8 cellular contexts compared by ENCODE assay signal in the genomic region with DNA sequence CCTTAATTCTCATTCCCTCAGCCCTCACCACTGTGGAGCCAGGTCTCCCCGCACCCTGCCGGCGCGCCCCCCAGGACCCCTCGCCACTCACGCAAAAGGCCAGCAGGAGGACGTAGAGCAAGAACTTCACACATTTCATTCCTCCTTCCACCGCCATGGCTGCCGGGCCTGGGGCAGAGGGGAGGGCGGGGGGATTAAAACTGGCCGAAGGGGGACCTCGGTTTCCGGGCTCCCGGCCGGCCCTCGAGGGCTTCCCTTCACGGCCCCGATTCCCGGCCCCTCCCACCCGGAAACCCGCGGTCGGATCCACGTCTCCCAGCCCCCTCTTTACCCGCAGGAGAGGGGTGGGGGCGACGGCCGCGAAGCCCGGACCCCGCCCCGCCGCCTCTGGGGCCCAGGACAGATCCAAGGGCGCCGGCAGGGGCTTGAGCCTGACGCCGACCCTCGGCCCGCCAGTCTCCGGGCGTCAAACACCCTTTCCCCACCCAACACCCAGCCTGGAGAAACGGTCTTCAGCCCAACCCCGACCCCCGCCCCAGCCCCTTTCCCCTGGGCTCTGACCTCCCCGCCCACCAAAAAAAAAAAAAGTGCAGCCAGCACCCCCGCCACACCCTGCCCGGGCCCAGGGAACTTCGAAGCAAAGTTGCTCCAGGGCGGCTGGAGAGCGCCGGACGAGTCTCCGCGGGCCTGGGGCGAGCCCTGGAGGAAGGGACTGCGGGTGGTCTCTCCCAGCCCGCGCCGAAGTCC. TPM values are rescaled to one million over a fixed set of nuclear protein-coding genes. Genes with fewer than 3 reads are reported as not detected.
DNase-seq lines count a peak whose midpoint lies in the region; ATAC-seq, FAIRE-seq and TF ChIP-seq lines count a peak whose summit lies in the region.

No MANE protein-coding gene starts in this region.

- peak overlapping the region; percentile 71 for H3K4me2 ChIP-seq in mesenchymal stem cell (ENCODE audit: low read length, poor library complexity, severe bottlenecking)

- TF ChIP-seq POLR2A in thyroid gland (IDR thresholded peaks at IDR 0.05) (peak in 1 of 2 donors; percentile 9), H54 (IDR thresholded peaks at IDR 0.05; ENCODE audit: low read depth, low read length) (no peak)

- H3K23ac ChIP-seq in mesenchymal stem cell (ENCODE audit: low read length in 2 of 2): peak overlapping the region in 1 of 2 experiments; percentile 63

- under 1% methylated on average over 45 of the region's 59 CpGs for WGBS in mesenchymal stem cell
- 1 to 3% methylated on average over 9 to 21 of the region's 59 CpGs for whole genome bisulfite sequencing in thyroid gland, 2 donors

- FAIRE-seq in H54 (lab: Jason Lieb, UNC): no peak

- peak overlapping the region in 1 of 2 experiments; percentile 96 for H2BK12ac ChIP-seq in mesenchymal stem cell (ENCODE audit: low read length in 2 of 2)

- peak; percentile 18 for ATAC-seq in HG03025 (IDR thresholded peaks at IDR 0.05; ENCODE audit: low FRiP score, unreplicated experiment)

- CTCF ChIA-PET in AG04450 (lab: Charles Lee): interaction anchor here (1.7 to 2.3 kb wide), 2 partner anchors 8 to 10 kb away, joined by 5 to 34 read pairs; a partner anchor contains a TSS

- H3K9ac ChIP-seq in endocrine pancreas (ENCODE audit: control insufficient read depth, insufficient read depth, low read length) (peak overlapping the region; percentile 98), mesenchymal stem cell (ENCODE audit: low read length) (peak overlapping the region; percentile 95)

- intact Hi-C loops in thyroid gland (cut with DNase I): no loop called here

- H3K36me3 ChIP-seq in GM06990 (ENCODE audit: control insufficient read depth, insufficient read depth, low read length) (peaks cover 7% of the 10 kb centered on the region), endocrine pancreas (ENCODE audit: control insufficient read depth, insufficient read depth, low read length) (peaks cover 7% of the 10 kb centered on the region), mesenchymal stem cell (ENCODE audit: control insufficient read depth in 1 of 2, insufficient read depth in 2 of 2, low read depth in 1 of 2, low read length in 2 of 2) (peaks cover 40 to 48% of the 10 kb centered on the region in 2 experiments), thyroid gland (peaks cover 24 to 27% of the 10 kb centered on the region in 2 donors)

- H3K9me3 ChIP-seq in AG04450 (ENCODE audit: control insufficient read depth, insufficient read depth, low read length): no peaks in the 10 kb centered on the region; the same call in 1 of the 2 replicates
- no peaks in the 10 kb centered on the region for H3K9me3 ChIP-seq in endocrine pancreas (ENCODE audit: control insufficient read depth, low read length)
- H3K9me3 ChIP-seq in mesenchymal stem cell (ENCODE audit: control insufficient read depth, low read length): no peaks in the 10 kb centered on the region
- no peaks in the 10 kb centered on the region for H3K9me3 ChIP-seq in thyroid gland

- H3K18ac ChIP-seq in mesenchymal stem cell (ENCODE audit: low read depth in 1 of 2, low read length in 2 of 2): peak overlapping the region; percentile 93 to 97

- peak overlapping the region; percentile 99 for H3K4me3 ChIP-seq in AG04450 (ENCODE audit: low read depth, low read length)
- peak overlapping the region; percentile 88 for H3K4me3 ChIP-seq in GM06990 (replicated peaks; ENCODE audit: low read depth, low read length)
- H3K4me3 ChIP-seq in endocrine pancreas (ENCODE audit: control insufficient read depth, insufficient read depth, low read length): peak overlapping the region; percentile 80
- peak overlapping the region; percentile 94 to 95 for H3K4me3 ChIP-seq in mesenchymal stem cell (ENCODE audit: insufficient read depth in 1 of 2, low read depth in 1 of 2, low read length in 2 of 2)
- H3K4me3 ChIP-seq in thyroid gland (replicated peaks in 1 of 3): peak overlapping the region; percentile 62 to 90 (median 85)

- no peak overlapping the region for H2AFZ ChIP-seq in mesenchymal stem cell (ENCODE audit: low read depth, low read length)

- H3K27me3 ChIP-seq in AG04450 (ENCODE audit: control insufficient read depth, insufficient read depth, low read length): no peaks in the 10 kb centered on the region
- H3K27me3 ChIP-seq in GM06990 (replicated peaks; ENCODE audit: control insufficient read depth, insufficient read depth, low read length): no peaks in the 10 kb centered on the region
- H3K27me3 ChIP-seq in endocrine pancreas (ENCODE audit: control insufficient read depth, insufficient read depth, low read length): no peaks in the 10 kb centered on the region
- no peaks in the 10 kb centered on the region for H3K27me3 ChIP-seq in mesenchymal stem cell (ENCODE audit: control insufficient read depth in 1 of 2, insufficient read depth in 1 of 2, low read length in 2 of 2)
- no peaks in the 10 kb centered on the region for H3K27me3 ChIP-seq in thyroid gland

- H4K8ac ChIP-seq in mesenchymal stem cell (ENCODE audit: low read length): peak overlapping the region; percentile 62

- H3K79me1 ChIP-seq in mesenchymal stem cell (replicated peaks; ENCODE audit: low read length, poor library complexity, severe bottlenecking): peaks cover 18% of the 10 kb centered on the region

- H3K4ac ChIP-seq in mesenchymal stem cell (ENCODE audit: low read depth in 1 of 2, low read length in 2 of 2): peak overlapping the region; percentile 88 to 96

- TF ChIP-seq CTCF in AG04450 (IDR thresholded peaks at IDR 0.05; ENCODE audit: low read depth, low read length) (no peak), GM06990 (IDR thresholded peaks at IDR 0.05; ENCODE audit: insufficient read depth, low read length, poor library complexity, severe bottlenecking) (no peak), thyroid gland (IDR thresholded peaks at IDR 0.05) (no peak)

- peak overlapping the region; percentile 96 for H2BK120ac ChIP-seq in mesenchymal stem cell (ENCODE audit: low read depth, low read length)

- H3K14ac ChIP-seq in mesenchymal stem cell (ENCODE audit: low read length in 2 of 2): peak overlapping the region in 1 of 2 experiments; percentile 86

- H3K27ac ChIP-seq in AG04450 (ENCODE audit: low read depth, low read length) (peak overlapping the region; percentile 92), mesenchymal stem cell (ENCODE audit: low read length, poor library complexity, severe bottlenecking) (peak overlapping the region; percentile 91), thyroid gland (peak overlapping the region; percentile 89 to 98 (median 96))

- peak overlapping the region; percentile 94 for H2BK5ac ChIP-seq in mesenchymal stem cell (ENCODE audit: low read depth, low read length, poor library complexity, severe bottlenecking)

- POLR2A ChIA-PET in AG04450 (lab: Yijun Ruan, JAX): interaction anchor here (1.3 to 1.8 kb wide), 4 partner anchors 10 to 246 kb away, joined by 4 to 20 read pairs (median 12); a partner anchor contains a TSS

- peak overlapping the region; percentile 62 for H2BK15ac ChIP-seq in mesenchymal stem cell (ENCODE audit: low read depth, poor library complexity, severe bottlenecking)

- no peak for DNase-seq in AG04450 (ENCODE audit: low read depth, low spot score)
- no peak for DNase-seq in GM06990 (ENCODE audit: extremely low read depth, insufficient read length)
- DNase-seq in SK-N-DZ (ENCODE audit: low spot score): peak; percentile 52
- peak; percentile 64 for DNase-seq in mesenchymal stem cell
- DNase-seq in thyroid gland: peak; percentile 87 to 88
- DNase-seq in H54 (ENCODE audit: insufficient read length, low spot score): no peak

- H2AK5ac ChIP-seq in mesenchymal stem cell (ENCODE audit: low read length, severe bottlenecking): no peak overlapping the region

- H3K4me1 ChIP-seq in endocrine pancreas (ENCODE audit: control insufficient read depth, insufficient read depth, low read length) (peaks cover 3% of the 10 kb centered on the region), mesenchymal stem cell (ENCODE audit: control insufficient read depth, insufficient read depth, low read depth, low read length) (peaks cover 39% of the 10 kb centered on the region), thyroid gland (peaks cover 39 to 54% of the 10 kb centered on the region in 2 donors)

- peak overlapping the region; percentile 99 for H4K91ac ChIP-seq in mesenchymal stem cell (ENCODE audit: low read length)

RNA-seq across cellular contexts. Expression of a gene that starts 0.5 kb away (rescaled TPM):
- polyA plus RNA-seq in AG04450 (2011; rRNA removed): 1,757 and 1,955 TPM in 2 replicates
- polyA minus RNA-seq in AG04450 (2011; rRNA and poly(A)+ RNA removed): 793 and 860 TPM in 2 replicates
- polyA plus RNA-seq in SK-N-DZ (2014; cell fraction: cytosol; rRNA removed): 216 and 246 TPM in 2 replicates
- polyA plus RNA-seq in SK-N-DZ (2014; cell fraction: nucleus; rRNA removed): 96.6 and 110 TPM in 2 replicates
- polyA plus RNA-seq in mesenchymal stem cell (2013, experiment 1 of 2): 3,698 TPM
- 3,754 TPM for polyA plus RNA-seq in mesenchymal stem cell (2013, experiment 2 of 2)
- total RNA-seq in thyroid gland: 1,000 to 10,000 TPM in 3 of 4 donors, 100 to 1,000 TPM in 1; 683 to 1,145 (median 1,122) TPM

RNA-seq across cellular contexts. Expression of a gene that starts 8.2 kb away (rescaled TPM):
- polyA plus RNA-seq in AG04450 (2011; rRNA removed): 4.9 and 5.2 TPM in 2 replicates
- 4.2 and 7.1 TPM in 2 replicates for polyA minus RNA-seq in AG04450 (2011; rRNA and poly(A)+ RNA removed)
- polyA plus RNA-seq in SK-N-DZ (2014; cell fraction: cytosol; rRNA removed): 2.2 and 3.8 TPM in 2 replicates
- polyA plus RNA-seq in SK-N-DZ (2014; cell fraction: nucleus; rRNA removed): 2.7 and 3.8 TPM in 2 replicates
- polyA plus RNA-seq in mesenchymal stem cell (2013, experiment 1 of 2): 1.1 TPM
- polyA plus RNA-seq in mesenchymal stem cell (2013, experiment 2 of 2): 1.1 TPM
- total RNA-seq in thyroid gland: 1 to 10 TPM in 3 of 4 donors, under 1 TPM in 1; 0.94 to 9.7 (median 6.8) TPM

RNA-seq across cellular contexts. Expression of a gene that starts 12.5 kb away (rescaled TPM):
- 132 and 155 TPM in 2 replicates for polyA plus RNA-seq in AG04450 (2011; rRNA removed)
- 58.0 and 72.8 TPM in 2 replicates for polyA minus RNA-seq in AG04450 (2011; rRNA and poly(A)+ RNA removed)
- 96.9 and 151 TPM in 2 replicates for polyA plus RNA-seq in SK-N-DZ (2014; cell fraction: cytosol; rRNA removed)
- polyA plus RNA-seq in SK-N-DZ (2014; cell fraction: nucleus; rRNA removed): 101 and 105 TPM in 2 replicates
- 95.3 TPM for polyA plus RNA-seq in mesenchymal stem cell (2013, experiment 1 of 2)
- 97.2 TPM for polyA plus RNA-seq in mesenchymal stem cell (2013, experiment 2 of 2)
- total RNA-seq in thyroid gland: 100 to 1,000 TPM; 117 to 440 (median 246) TPM

RNA-seq across cellular contexts. Expression of a gene that starts 14.6 kb away (rescaled TPM):
- 4.2 and 6.7 TPM in 2 replicates for polyA plus RNA-seq in AG04450 (2011; rRNA removed)
- polyA minus RNA-seq in AG04450 (2011; rRNA and poly(A)+ RNA removed): 7.5 and 10.6 TPM in 2 replicates
- polyA plus RNA-seq in SK-N-DZ (2014; cell fraction: cytosol; rRNA removed): 10.8 and 17.3 TPM in 2 replicates
- 8.2 and 13.5 TPM in 2 replicates for polyA plus RNA-seq in SK-N-DZ (2014; cell fraction: nucleus; rRNA removed)
- 23.3 TPM for polyA plus RNA-seq in mesenchymal stem cell (2013, experiment 1 of 2)
- 21.7 TPM for polyA plus RNA-seq in mesenchymal stem cell (2013, experiment 2 of 2)
- 1 to 10 TPM; 4.8 to 7.5 (median 6.7) TPM for total RNA-seq in thyroid gland

RNA-seq across cellular contexts. Expression of a gene that starts 20.7 kb away (rescaled TPM):
- 9.1 and 12.2 TPM in 2 replicates for polyA plus RNA-seq in AG04450 (2011; rRNA removed)
- 8.0 and 8.8 TPM in 2 replicates for polyA minus RNA-seq in AG04450 (2011; rRNA and poly(A)+ RNA removed)
- polyA plus RNA-seq in SK-N-DZ (2014; cell fraction: cytosol; rRNA removed): 5.7 and 9.4 TPM in 2 replicates
- polyA plus RNA-seq in SK-N-DZ (2014; cell fraction: nucleus; rRNA removed): 56.6 and 58.7 TPM in 2 replicates
- 0.30 TPM for polyA plus RNA-seq in mesenchymal stem cell (2013, experiment 1 of 2)
- 0.23 TPM for polyA plus RNA-seq in mesenchymal stem cell (2013, experiment 2 of 2)
- 10 to 100 TPM in 2 of 4 donors, 1 to 10 TPM in 2; 7.9 to 16.9 (median 9.8) TPM for total RNA-seq in thyroid gland

Comparison
In these comparisons a context has a peak if more than half of its experiments do, and no peak if none do; other contexts are left out.
1. DNase-seq: peak in SK-N-DZ (single experiment), mesenchymal stem cell (single experiment) and thyroid gland (2 of 2); none in AG04450 (single experiment), GM06990 (single experiment) and H54 (single experiment).
2. Peak in every context shown above with its lines, with median percentiles within 50 percentile points of each other: H3K27ac ChIP-seq and H3K4me3 ChIP-seq.